In the genomic region with DNA sequence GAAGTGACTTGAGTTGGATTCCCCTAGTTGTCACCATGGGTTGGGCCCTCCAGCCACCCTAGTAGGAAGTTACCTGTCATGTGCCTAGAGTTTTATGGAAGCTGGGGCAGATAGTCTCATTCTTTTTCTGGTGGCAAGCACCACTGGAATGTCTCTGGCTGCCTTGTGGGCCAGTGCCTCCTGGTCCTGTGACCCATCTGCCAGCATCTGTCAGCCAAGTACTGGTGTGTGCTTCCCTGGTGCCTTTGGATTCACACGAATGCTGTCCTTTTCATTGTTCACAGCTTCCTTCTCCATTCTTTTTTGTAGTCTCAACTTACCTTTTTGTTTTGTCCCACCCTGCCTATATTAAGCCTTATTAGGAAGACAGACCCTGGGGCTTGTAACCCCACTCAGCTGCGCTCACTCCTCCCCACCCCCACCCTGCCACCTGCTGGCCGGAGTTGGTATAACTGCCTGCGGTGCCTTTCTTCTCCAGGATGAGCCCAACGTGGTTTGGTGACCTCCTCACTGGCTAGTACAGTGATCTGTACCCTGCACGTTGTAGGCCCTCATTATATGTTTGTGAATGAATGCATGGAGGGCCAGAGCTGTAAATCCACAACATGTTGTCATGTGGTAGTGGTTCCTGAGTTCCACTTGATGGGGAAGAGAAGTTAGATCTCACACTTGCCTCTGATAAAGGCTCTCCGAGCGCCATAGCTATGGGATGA, we compare ENCODE assay signal across 8 cellular contexts.
A peak's percentile ranks its signal among the peaks of the same experiment; 100 is the strongest.
DNase-seq lines count a peak whose midpoint lies in the region; ATAC-seq lines count a peak whose summit lies in the region.

No MANE protein-coding gene starts in this region.

- DNase-seq in NCI-H2107 (lab: John Stamatoyannopoulos, UW) = peak; percentile 31
- DNase-seq in NCI-H2107 treated with DMSO at 0.1 percent for 48 hours (lab: John Stamatoyannopoulos, UW; ENCODE audit: unreplicated experiment) = no peak
- peak; percentile 53 for DNase-seq in NCI-H345 treated with DMSO at 0.1 percent for 48 hours (lab: John Stamatoyannopoulos, UW; ENCODE audit: unreplicated experiment)
- peak; percentile 48 for DNase-seq in activated T-cell treated with anti-CD3 and anti-CD28 coated beads for 1 hour (ENCODE audit: low read depth)
- peak; percentile 38 for DNase-seq in fibroblast of peridontal ligament (ENCODE audit: extremely low read depth)
- peak in 8 of 10 donors; percentile 32 to 82 (median 59) for DNase-seq in posterior cingulate gyrus

- intact Hi-C loops in posterior cingulate gyrus (cut with DNase I) = loop anchor here (5.0 to 10.0 kb wide), 2 partner anchors 66 to 128 kb away; a partner anchor contains a TSS

- no peak for ATAC-seq in HG02571 (IDR thresholded peaks at IDR 0.05; ENCODE audit: unreplicated experiment)
- ATAC-seq in HG02798 (IDR thresholded peaks at IDR 0.05; ENCODE audit: poor library complexity, unreplicated experiment) = no peak
